In the genomic region with DNA sequence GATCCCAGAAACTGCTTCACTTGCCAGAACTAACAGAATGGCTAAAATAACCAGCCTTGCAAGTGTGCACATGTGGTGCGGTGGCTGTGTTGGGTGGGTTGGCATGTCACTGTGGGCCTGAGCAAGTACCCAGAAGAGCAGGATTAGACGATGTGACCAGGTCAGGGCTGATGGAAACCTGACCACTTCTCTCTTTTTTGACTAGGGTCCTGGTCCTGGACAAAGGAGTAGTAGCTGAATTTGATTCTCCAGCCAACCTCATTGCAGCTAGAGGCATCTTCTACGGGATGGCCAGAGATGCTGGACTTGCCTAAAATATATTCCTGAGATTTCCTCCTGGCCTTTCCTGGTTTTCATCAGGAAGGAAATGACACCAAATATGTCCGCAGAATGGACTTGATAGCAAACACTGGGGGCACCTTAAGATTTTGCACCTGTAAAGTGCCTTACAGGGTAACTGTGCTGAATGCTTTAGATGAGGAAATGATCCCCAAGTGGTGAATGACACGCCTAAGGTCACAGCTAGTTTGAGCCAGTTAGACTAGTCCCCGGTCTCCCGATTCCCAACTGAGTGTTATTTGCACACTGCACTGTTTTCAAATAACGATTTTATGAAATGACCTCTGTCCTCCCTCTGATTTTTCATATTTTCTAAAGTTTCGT, we compare ENCODE assay signal across 15 cellular contexts. TPM values are rescaled to one million over a fixed set of nuclear protein-coding genes. Genes with fewer than 3 reads are reported as not detected.
DNase-seq lines count a peak whose midpoint lies in the region; ATAC-seq and TF ChIP-seq lines count a peak whose summit lies in the region.
"Had no signal": no experiment of that assay in that cellular context is flagged by ENCODE, and none has a peak within 500 bp of the region (broad histone marks: within the 10 kb centered on the region; RNA-seq: fewer than 3 reads in every experiment).

No MANE protein-coding gene starts in this region.

- H3K36me3 ChIP-seq in Panc1 (ENCODE audit: control insufficient read depth, insufficient read depth, low read length): peaks cover 8% of the 10 kb centered on the region
- peaks cover 15 to 39% (median 28%) of the 10 kb centered on the region in 4 donors for H3K36me3 ChIP-seq in esophagus muscularis mucosa
- H3K36me3 ChIP-seq in neural progenitor cell: peaks cover 5% of the 10 kb centered on the region
- peaks cover 13% of the 10 kb centered on the region for H3K36me3 ChIP-seq in H7 (replicated peaks; ENCODE audit: control insufficient read depth, insufficient read depth, low read length)

- BruUV-seq in Calu3 (replicated peaks; lab: Mats Ljungman, UMichigan) (TSS peak; percentile 60), Panc1 (replicated peaks; lab: Mats Ljungman, UMichigan) (TSS peak; percentile 89)

- no peak overlapping the region for H2AFZ ChIP-seq in neural progenitor cell (replicated peaks)

- no peaks in the 10 kb centered on the region for H3K27me3 ChIP-seq in Panc1 (ENCODE audit: control insufficient read depth, insufficient read depth, low read length)
- no peaks in the 10 kb centered on the region for H3K27me3 ChIP-seq in esophagus muscularis mucosa
- no peaks in the 10 kb centered on the region for H3K27me3 ChIP-seq in neural progenitor cell
- no peaks in the 10 kb centered on the region for H3K27me3 ChIP-seq in H7 (ENCODE audit: control insufficient read depth, insufficient read depth, low read length)
- H3K27me3 ChIP-seq: spleen had no signal

- peak overlapping the region; percentile 51 for H3K4me3 Mint-ChIP-seq in Calu3 (ENCODE audit: low read depth, unreplicated experiment)
- peak overlapping the region; percentile 43 for H3K4me3 Mint-ChIP-seq in neural progenitor cell
- H3K4me3 Mint-ChIP-seq: activated T-cell treated with anti-CD3 and anti-CD28 coated beads, Interleukin-2, amount 50 U/mL, for 4 hours had no signal

- intact Hi-C loops in Calu3 (cut with micrococcal nuclease; ENCODE audit: unreplicated experiment) (loop anchor here (10.0 kb wide), 1 partner anchor 154 kb away; no protein-coding TSS in a partner anchor), Panc1 (cut with micrococcal nuclease; ENCODE audit: unreplicated experiment) (loop anchor here (5.0 kb wide), 1 partner anchor 209 kb away; no protein-coding TSS in a partner anchor), esophagus muscularis mucosa (cut with DNase I) (no loop called here)

- in situ Hi-C loops in Panc1 (cut with HindIII; ENCODE audit: low pct_unique_long_range_greater_than_20kb, low sequenced_read_pairs): no loop called here

- H3K27me3 Mint-ChIP-seq in Calu3 (ENCODE audit: unreplicated experiment) (no peaks in the 10 kb centered on the region), neural progenitor cell (ENCODE audit: insufficient read depth, low read depth) (peaks cover 10% of the 10 kb centered on the region)

- DNase-seq in Calu3 (peak; percentile 53), Panc1 (ENCODE audit: low read depth, low spot score) (no peak), esophagus muscularis mucosa (ENCODE audit: extremely low spot score) (no peak), neural progenitor cell (ENCODE audit: low spot score) (no peak), HuH-7.5 (ENCODE audit: low spot score) (no peak), H7 (no peak), NK-92 (lab: John Stamatoyannopoulos, UW; ENCODE audit: unreplicated experiment) (no peak)
- DNase-seq: activated T-cell treated with anti-CD3 and anti-CD28 coated beads, Interleukin-2, amount 50 U/mL, for 4 hours; Kasumi-1; lower lobe of right lung; NCI-H187; spleen; T-helper 2 cell had no signal

- no peak for TF ChIP-seq POLR2A in esophagus muscularis mucosa (IDR thresholded peaks at IDR 0.05; ENCODE audit: low read depth)

- H3F3A ChIP-seq in neural progenitor cell (ENCODE audit: low read depth): peaks cover 50% of the 10 kb centered on the region

- no peak for TF ChIP-seq EP300 in esophagus muscularis mucosa (IDR thresholded peaks at IDR 0.05)

- peak overlapping the region; percentile 29 for H3K27ac ChIP-seq in Panc1 (ENCODE audit: low read length)
- peak overlapping the region in 3 of 4 donors; percentile 12 to 77 (median 72) for H3K27ac ChIP-seq in esophagus muscularis mucosa (replicated peaks in 1 of 4)
- peak overlapping the region; percentile 93 for H3K27ac ChIP-seq in neural progenitor cell
- H3K27ac ChIP-seq: coronary artery, lower lobe of right lung, spleen had no signal

- peak overlapping the region; percentile 29 for H3K4me2 ChIP-seq in neural progenitor cell

- CTCF ChIA-PET in Calu3 (lab: Charles Lee): interaction anchor here (0.5 to 7.6 kb wide), 4 partner anchors 17 to 63 kb away, joined by 3 to 130 read pairs (median 42); a partner anchor contains a TSS
- CTCF ChIA-PET in Panc1 (lab: Charles Lee): interaction anchor here (0.6 to 0.8 kb wide), 2 partner anchors 68 to 83 kb away, joined by 3 to 13 read pairs; no protein-coding TSS in a partner anchor

- ATAC-seq in Panc1 (no peak), HG02571 (IDR thresholded peaks at IDR 0.05; ENCODE audit: unreplicated experiment) (no peak)
- ATAC-seq: activated T-cell treated with anti-CD3 and anti-CD28 coated beads, Interleukin-2, amount 50 U/mL, for 4 hours had no signal

- no peak for TF ChIP-seq CTCF in Calu3 (IDR thresholded peaks at IDR 0.05; ENCODE audit: unreplicated experiment)
- TF ChIP-seq CTCF in Panc1 (IDR thresholded peaks at IDR 0.05): no peak
- TF ChIP-seq CTCF in esophagus muscularis mucosa (IDR thresholded peaks at IDR 0.05): no peak
- TF ChIP-seq CTCF in neural progenitor cell (IDR thresholded peaks at IDR 0.05): no peak

- H3K9ac ChIP-seq in neural progenitor cell: no peak overlapping the region

- H3K4me1 Mint-ChIP-seq in Calu3 (ENCODE audit: low read depth, unreplicated experiment) (peaks cover 87% of the 10 kb centered on the region), neural progenitor cell (peaks cover 64% of the 10 kb centered on the region)

- no peaks in the 10 kb centered on the region for H4K20me1 ChIP-seq in neural progenitor cell (ENCODE audit: low read depth)

- 79% methylated on average over 9 of the region's 9 CpGs for WGBS in esophagus muscularis mucosa

- H3K4me1 ChIP-seq in Panc1 (ENCODE audit: control insufficient read depth, insufficient read depth, low read length) (peaks cover 80% of the 10 kb centered on the region), esophagus muscularis mucosa (peaks cover 27 to 85% (median 83%) of the 10 kb centered on the region in 4 donors), neural progenitor cell (peaks cover 35% of the 10 kb centered on the region)

- H3K27ac Mint-ChIP-seq in Calu3 (ENCODE audit: unreplicated experiment) (peak overlapping the region; percentile 50), neural progenitor cell (peak overlapping the region; percentile 95)

- H3K4me3 ChIP-seq in Panc1 (ENCODE audit: low read depth in 2 of 2, low read length in 2 of 2) (no peak overlapping the region), esophagus muscularis mucosa (no peak overlapping the region), neural progenitor cell (no peak overlapping the region), H7 (ENCODE audit: insufficient read depth, low read depth, low read length) (no peak overlapping the region)
- H3K4me3 ChIP-seq: coronary artery, lower lobe of right lung, spleen had no signal

- peaks cover 62% of the 10 kb centered on the region for H3K36me3 Mint-ChIP-seq in Calu3 (ENCODE audit: insufficient read depth, unreplicated experiment)
- peaks cover 12% of the 10 kb centered on the region for H3K36me3 Mint-ChIP-seq in neural progenitor cell

- POLR2A ChIA-PET in Panc1 (lab: Charles Lee): interaction anchor here (0.6 kb wide), 2 partner anchors 60 to 175 kb away, joined by 3 to 4 read pairs; no protein-coding TSS in a partner anchor

- H3K9me3 Mint-ChIP-seq in Calu3 (ENCODE audit: low read depth, unreplicated experiment): no peaks in the 10 kb centered on the region
- H3K9me3 Mint-ChIP-seq in neural progenitor cell: no peaks in the 10 kb centered on the region
- H3K9me3 Mint-ChIP-seq: activated T-cell treated with anti-CD3 and anti-CD28 coated beads, Interleukin-2, amount 50 U/mL, for 4 hours had no signal

- no peaks in the 10 kb centered on the region for H3K79me2 ChIP-seq in neural progenitor cell (ENCODE audit: low read depth)

- H3K9me3 ChIP-seq in Panc1 (ENCODE audit: control insufficient read depth, insufficient read depth, low read depth, low read length) (no peaks in the 10 kb centered on the region), esophagus muscularis mucosa (no peaks in the 10 kb centered on the region), neural progenitor cell (ENCODE audit: low read depth) (no peaks in the 10 kb centered on the region)
- H3K9me3 ChIP-seq: lower lobe of right lung, spleen had no signal

RNA-seq across cellular contexts. Expression of a gene that starts 16.7 kb away (rescaled TPM):
- total RNA-seq in Calu3 (2022) (67.2 and 68.5 TPM in 2 replicates), Panc1 (2021; ENCODE audit: unreplicated experiment) (57.2 TPM), esophagus muscularis mucosa (10 to 100 TPM; 73.1 to 96.2 (median 87.4) TPM), neural progenitor cell (ENCODE audit: low replicate concordance) (50.6 and 53.4 TPM in 2 replicates)
- 28.2 TPM for polyA plus RNA-seq in Panc1 (2012; ENCODE audit: insufficient read length)
- 42.0 and 46.0 TPM in 2 replicates for total RNA-seq in H7 (2014; rRNA removed; shearing (Covaris generic))

RNA-seq across cellular contexts. Expression of a gene that starts 28.4 kb away (rescaled TPM):
- total RNA-seq in Calu3 (2022) (152 and 155 TPM in 2 replicates), Panc1 (2021; ENCODE audit: unreplicated experiment) (136 TPM), esophagus muscularis mucosa (10 to 100 TPM; 28.8 to 65.6 (median 38.9) TPM), neural progenitor cell (ENCODE audit: low replicate concordance) (245 and 374 TPM in 2 replicates)
- 97.6 TPM for polyA plus RNA-seq in Panc1 (2012; ENCODE audit: insufficient read length)
- total RNA-seq in H7 (2014; rRNA removed; shearing (Covaris generic)): 45.4 and 76.9 TPM in 2 replicates

RNA-seq across cellular contexts. Expression of a gene that starts 56.3 kb away (rescaled TPM):
- total RNA-seq in Calu3 (2022) (88.0 and 125 TPM in 2 replicates), Panc1 (2021; ENCODE audit: unreplicated experiment) (128 TPM), esophagus muscularis mucosa (1 to 10 TPM in 3 of 4 donors, under 1 TPM in 1; 0.50 to 2.9 (median 1.9) TPM), neural progenitor cell (ENCODE audit: low replicate concordance) (0.22 TPM in 1 of 2 replicates, not detected in the other)
- 188 TPM for polyA plus RNA-seq in Panc1 (2012; ENCODE audit: insufficient read length)
- 0.33 and 0.48 TPM in 2 replicates for total RNA-seq in H7 (2014; rRNA removed; shearing (Covaris generic))

Comparison
In these comparisons a context has a peak if more than half of its experiments do, and no peak if none do; other contexts are left out.
1. H3K27ac ChIP-seq: peak in every context shown above with its lines; median percentile 93 in neural progenitor cell; 72 in esophagus muscularis mucosa; 29 in Panc1.
2. RNA of a gene that starts 56.3 kb away (total RNA-seq): 128 TPM in Panc1 (single experiment) and 88.0 to 125 TPM in Calu3; 0.50 to 2.9 TPM in esophagus muscularis mucosa, 0.33 to 0.48 TPM in H7 and 0.22 TPM in neural progenitor cell; every median in the first group is over 10 times any median in the second.